In genomic region chr6:10315034-10315433, GRCh38 we compare ENCODE assay signal across 16 cellular contexts.
A peak's percentile ranks its signal among the peaks of the same experiment; 100 is the strongest.
DNase-seq lines count a peak whose midpoint lies in the region; ATAC-seq and TF ChIP-seq lines count a peak whose summit lies in the region.
"Had no signal": no experiment of that assay in that cellular context is flagged by ENCODE, and none has a peak within 500 bp of the region (broad histone marks: within the 10 kb centered on the region; RNA-seq: fewer than 3 reads in every experiment).

No MANE protein-coding gene starts in this region.

- ATAC-seq in heart right ventricle = no peak
- ATAC-seq: left ventricle myocardium superior had no signal

- H3K36me3 ChIP-seq in HUES6 (ENCODE audit: control insufficient read depth, insufficient read depth, low read length) = no peaks in the 10 kb centered on the region
- H3K36me3 ChIP-seq in sigmoid colon = no peaks in the 10 kb centered on the region
- no peaks in the 10 kb centered on the region for H3K36me3 ChIP-seq in heart right ventricle
- H3K36me3 ChIP-seq: adrenal gland, suprapubic skin had no signal

- H3K4me3 ChIP-seq in HUES6 (ENCODE audit: low read depth, low read length) = peak overlapping the region; percentile 15
- H3K4me3 ChIP-seq in sigmoid colon = no peak overlapping the region
- no peak overlapping the region for H3K4me3 ChIP-seq in heart right ventricle
- H3K4me3 ChIP-seq: adrenal gland, suprapubic skin had no signal

- H3K9me3 ChIP-seq in HUES6 (ENCODE audit: control insufficient read depth, insufficient read depth, low read depth, low read length) = no peaks in the 10 kb centered on the region
- no peaks in the 10 kb centered on the region for H3K9me3 ChIP-seq in sigmoid colon
- H3K9me3 ChIP-seq in heart right ventricle = no peaks in the 10 kb centered on the region
- H3K9me3 ChIP-seq: adrenal gland, suprapubic skin had no signal

- H3K27ac ChIP-seq in HUES6 (ENCODE audit: low read depth, low read length) (no peak overlapping the region; the same call in 1 of the 2 replicates), angular gyrus (ENCODE audit: low read depth, low read length) (peak overlapping the region; percentile 92), sigmoid colon (peak overlapping the region; percentile 57 to 72 (median 66)), heart right ventricle (no peak overlapping the region)
- H3K27ac ChIP-seq: adrenal gland, KMS-11 had no signal

- TF ChIP-seq EP300 in sigmoid colon (IDR thresholded peaks at IDR 0.05) = no peak

- H3K9ac ChIP-seq in HUES6 (ENCODE audit: low read length) = no peak overlapping the region
- H3K9ac ChIP-seq: KMS-11 had no signal

- 44 to 54% methylated on average over 8 of the region's 8 CpGs for WGBS in sigmoid colon, 2 donors
- 50 to 54% methylated on average over 8 of the region's 8 CpGs for WGBS in heart right ventricle, 2 donors

- H3K27me3 ChIP-seq in HUES6 (ENCODE audit: control insufficient read depth, insufficient read depth, low read length) = no peaks in the 10 kb centered on the region
- no peaks in the 10 kb centered on the region for H3K27me3 ChIP-seq in sigmoid colon
- peaks cover 0 to 33% (median 8%) of the 10 kb centered on the region in 7 donors for H3K27me3 ChIP-seq in heart right ventricle
- H3K27me3 ChIP-seq: suprapubic skin had no signal

- no peak for TF ChIP-seq POLR2A in sigmoid colon (IDR thresholded peaks at IDR 0.05)

- no peak for TF ChIP-seq CTCF in sigmoid colon (IDR thresholded peaks at IDR 0.05)
- TF ChIP-seq CTCF in heart right ventricle (IDR thresholded peaks at IDR 0.05) = no peak

- intact Hi-C loops in sigmoid colon (cut with DNase I) (no loop called here), heart right ventricle (cut with DNase I) (no loop called here)

- H3K4me1 ChIP-seq in HUES6 (ENCODE audit: control insufficient read depth, insufficient read depth, low read length) (peaks cover 63% of the 10 kb centered on the region), sigmoid colon (peaks cover 0 to 19% (median 11%) of the 10 kb centered on the region in 4 donors), heart right ventricle (no peaks in the 10 kb centered on the region)
- H3K4me1 ChIP-seq: adrenal gland had no signal

- DNase-seq in iPS DF 19.7 (ENCODE audit: low read depth, low spot score) = peak; percentile 71
- DNase-seq in sigmoid colon = no peak
- DNase-seq in NCI-H1417 treated with DMSO at 0.1 percent for 48 hours (lab: John Stamatoyannopoulos, UW) = no peak
- DNase-seq in T-helper 2 cell = no peak
- DNase-seq in heart right ventricle = no peak
- DNase-seq: activated effector memory CD4-positive, alpha-beta T cell treated with Interleukin-2 at 50 U/mL for 16 hours; adrenal gland; left ventricle myocardium superior; NCI-H1092; NCI-H226; SIG-M5; small intestine had no signal

Comparison
In these comparisons a context has a peak if more than half of its experiments do, and no peak if none do; other contexts are left out.
1. H3K27ac ChIP-seq: peak in angular gyrus (single experiment) and sigmoid colon (4 of 4); none in HUES6 (single experiment) and heart right ventricle (0 of 10).